Comparison of ENCODE assay signal across 10 cellular contexts in the genomic region with DNA sequence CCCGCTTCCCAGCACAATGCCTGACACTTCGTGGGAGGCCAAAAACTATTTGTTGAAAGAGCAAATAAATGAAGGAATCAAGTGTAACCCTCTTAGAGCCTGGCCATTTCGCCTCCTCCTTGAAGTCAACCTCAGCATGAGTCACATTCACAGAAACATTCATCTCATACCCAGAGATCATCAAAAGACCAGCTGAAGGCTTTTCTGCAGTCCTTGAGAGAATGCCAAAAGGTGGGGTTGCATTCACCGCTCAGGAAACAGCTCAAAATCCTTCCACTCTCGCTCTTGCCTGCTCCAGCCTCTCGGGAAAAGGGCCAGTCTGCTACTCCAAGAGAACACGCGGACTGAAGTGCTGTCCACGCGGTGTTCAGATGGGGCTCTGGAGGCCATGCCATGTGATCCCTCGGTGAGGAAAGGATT.
DNase-seq lines count a peak whose midpoint lies in the region; ATAC-seq, FAIRE-seq and TF ChIP-seq lines count a peak whose summit lies in the region.
"Had no signal": no experiment of that assay in that cellular context is flagged by ENCODE, and none has a peak within 500 bp of the region (broad histone marks: within the 10 kb centered on the region; RNA-seq: fewer than 3 reads in every experiment).

No MANE protein-coding gene starts in this region.

- intact Hi-C loops in heart right ventricle (cut with DNase I), result loop anchor here in 1 of 10 donors (2.0 kb wide), 1 partner anchor 112 kb away; no protein-coding TSS in a partner anchor

- no peak for ATAC-seq in heart right ventricle

- H3K27me3 ChIP-seq in heart right ventricle, result peaks cover 0 to 89% (median 44%) of the 10 kb centered on the region in 7 donors
- H3K27me3 ChIP-seq in endodermal cell (ENCODE audit: control insufficient read depth, insufficient read depth, low read length, poor library complexity, severe bottlenecking), result peaks cover 63% of the 10 kb centered on the region

- peaks cover 0 to 5% (median 0%) of the 10 kb centered on the region in 9 donors for H3K4me1 ChIP-seq in heart right ventricle
- no peaks in the 10 kb centered on the region for H3K4me1 ChIP-seq in endodermal cell (ENCODE audit: control insufficient read depth, insufficient read depth, low read length)

- H3K9me3 ChIP-seq in heart right ventricle, result no peaks in the 10 kb centered on the region
- no peaks in the 10 kb centered on the region for H3K9me3 ChIP-seq in endodermal cell (ENCODE audit: control insufficient read depth, low read length)

- TF ChIP-seq CTCF in heart right ventricle (IDR thresholded peaks at IDR 0.05) (no peak), endodermal cell (conservative IDR thresholded peaks at IDR 0.05) (no peak), D721Med (IDR thresholded peaks at IDR 0.05; ENCODE audit: insufficient read depth, missing control alignments) (no peak)

- peaks cover 12% of the 10 kb centered on the region for H3K4me1 Mint-ChIP-seq in endodermal cell

- H3K4me3 Mint-ChIP-seq in endodermal cell, result no peak overlapping the region
- H3K4me3 Mint-ChIP-seq: activated CD4-positive, alpha-beta T cell treated with anti-CD3 and anti-CD28 coated beads, Interleukin-2, amount 10 ng/mL, durations not matched to agents 24 days and 14 days had no signal

- no peaks in the 10 kb centered on the region for H3K36me3 Mint-ChIP-seq in endodermal cell (ENCODE audit: low read depth)

- no peak overlapping the region for H3K4me3 ChIP-seq in heart right ventricle
- no peak overlapping the region for H3K4me3 ChIP-seq in endodermal cell (ENCODE audit: low read length)

- no peaks in the 10 kb centered on the region for H3K9me3 Mint-ChIP-seq in endodermal cell

- H3K36me3 ChIP-seq in heart right ventricle (no peaks in the 10 kb centered on the region), endodermal cell (ENCODE audit: control insufficient read depth, insufficient read depth, low read length) (no peaks in the 10 kb centered on the region)

- 50 to 53% methylated on average over 11 of the region's 11 CpGs for WGBS in heart right ventricle, 2 donors
- 75 to 76% methylated on average over 10 to 11 of the region's 11 CpGs for WGBS in endodermal cell (ENCODE audit: insufficient coverage in 1 of 2, insufficient read length in 1 of 2), 2 experiments

- H3K27me3 Mint-ChIP-seq in endodermal cell (ENCODE audit: insufficient read depth), result peaks cover 82% of the 10 kb centered on the region

- H3K27ac Mint-ChIP-seq in endodermal cell, result no peak overlapping the region
- H3K27ac Mint-ChIP-seq: activated CD4-positive, alpha-beta T cell treated with anti-CD3 and anti-CD28 coated beads, Interleukin-2, amount 10 ng/mL, durations not matched to agents 24 days and 14 days had no signal

- no peak overlapping the region for H3K9ac ChIP-seq in endodermal cell (ENCODE audit: extremely low read depth, low read length, poor library complexity, severe bottlenecking)

- H3K27ac ChIP-seq in heart right ventricle (no peak overlapping the region), endodermal cell (ENCODE audit: low read depth, low read length) (no peak overlapping the region)

- DNase-seq in EL, result peak; percentile 80
- peak; percentile 96 for DNase-seq in MV-4-11 (lab: John Stamatoyannopoulos, UW)
- DNase-seq in dermis blood vessel endothelial cell, result peak; percentile 7
- DNase-seq in putamen (ENCODE audit: low spot score), result peak; percentile 53
- no peak for DNase-seq in heart right ventricle
- no peak for DNase-seq in endodermal cell
- no peak for DNase-seq in D721Med (ENCODE audit: insufficient read length, low spot score)
- no peak for DNase-seq in activated naive CD4-positive, alpha-beta T cell treated with Interleukin-2 at 50 U/mL for 16 hours
- DNase-seq: activated CD4-positive, alpha-beta T cell treated with anti-CD3 and anti-CD28 coated beads, Interleukin-2, amount 10 ng/mL, durations not matched to agents 24 days and 14 days; occipital lobe had no signal

- FAIRE-seq in D721Med (lab: Jason Lieb, UNC), result no peak

Comparison
In these comparisons a context has a peak if more than half of its experiments do, and no peak if none do; other contexts are left out.
1. DNase-seq: peak in EL (single experiment), MV-4-11 (single experiment), dermis blood vessel endothelial cell (single experiment) and putamen (single experiment); none in heart right ventricle (0 of 2), endodermal cell (single experiment), D721Med (single experiment) and activated naive CD4-positive, alpha-beta T cell treated with Interleukin-2 at 50 U/mL for 16 hours (single experiment).